ENCODE assay signal across 18 cellular contexts in the genomic region with DNA sequence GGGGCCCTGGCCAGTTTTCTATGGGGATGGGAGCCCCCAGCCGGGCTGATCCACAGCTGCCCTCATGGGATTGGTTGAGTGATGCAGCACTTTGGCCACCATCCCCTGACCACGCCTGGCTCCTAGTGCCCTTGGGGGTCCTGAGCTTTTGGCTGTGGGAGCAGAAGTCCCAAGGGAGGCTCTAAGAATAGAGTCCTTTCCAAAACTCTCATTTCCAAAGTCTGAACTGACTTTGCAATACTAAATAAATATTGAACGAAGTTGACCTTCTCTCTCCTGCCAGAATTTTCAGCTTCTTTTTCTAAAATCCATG.
"Had no signal": no experiment of that assay in that cellular context is flagged by ENCODE, and none has a peak within 500 bp of the region (broad histone marks: within the 10 kb centered on the region; RNA-seq: fewer than 3 reads in every experiment).

No MANE protein-coding gene starts in this region.

- H3K27me3 Mint-ChIP-seq: activated CD4-positive, alpha-beta T cell treated with anti-CD3 and anti-CD28 coated beads, Interleukin-2, amount 10 ng/mL, durations not matched to agents 24 days and 14 days; activated naive CD8-positive, alpha-beta T cell treated with anti-CD3 and anti-CD28 coated beads for 36 hours; T-helper 17 cell had no signal

- H3K4me3 Mint-ChIP-seq: activated B cell treated with CpG ODN at 0.5 μM for 24 hours; activated CD4-positive, alpha-beta T cell treated with anti-CD3 and anti-CD28 coated beads, Interleukin-2, amount 10 ng/mL, durations not matched to agents 24 days and 14 days; activated naive CD8-positive, alpha-beta T cell treated with anti-CD3 and anti-CD28 coated beads for 36 hours; activated T-helper 1 cell treated with anti-CD3 and anti-CD28 coated beads, Interleukin-12 subunit alpha, Interleukin-12 subunit beta, Interleukin-2, Interleukin-4 antibody, amounts not matched to agents 30 ng/mL and 10 ng/mL and 1 ng/mL, durations not matched to agents 14 hours and 24 hours and 36 hours; nephron; stimulated activated effector memory CD8-positive, alpha-beta T cell treated with anti-CD3 and anti-CD28 coated beads, Interleukin-12 subunit alpha, Interleukin-12 subunit beta, amount 100 ng/mL, for 72 hours; T-helper 17 cell had no signal

- H3K27ac Mint-ChIP-seq: activated B cell treated with CpG ODN at 0.5 μM for 24 hours; activated CD4-positive, alpha-beta T cell treated with anti-CD3 and anti-CD28 coated beads, Interleukin-2, amount 10 ng/mL, durations not matched to agents 24 days and 14 days; activated naive CD8-positive, alpha-beta T cell treated with anti-CD3 and anti-CD28 coated beads for 36 hours; activated T-helper 1 cell treated with anti-CD3 and anti-CD28 coated beads, Interleukin-12 subunit alpha, Interleukin-12 subunit beta, Interleukin-2, Interleukin-4 antibody, amounts not matched to agents 30 ng/mL and 10 ng/mL and 1 ng/mL, durations not matched to agents 14 hours and 24 hours and 36 hours; nephron; stimulated activated effector memory CD8-positive, alpha-beta T cell treated with anti-CD3 and anti-CD28 coated beads, Interleukin-12 subunit alpha, Interleukin-12 subunit beta, amount 100 ng/mL, for 72 hours; T-helper 17 cell had no signal

- H3K36me3 ChIP-seq: gastroesophageal sphincter, prostate gland, sigmoid colon, tibial nerve, vagina had no signal

- H3K9me3 ChIP-seq: gastroesophageal sphincter, prostate gland, sigmoid colon, vagina had no signal

- H3K9me3 Mint-ChIP-seq: activated CD4-positive, alpha-beta T cell treated with anti-CD3 and anti-CD28 coated beads, Interleukin-2, amount 10 ng/mL, durations not matched to agents 24 days and 14 days; activated naive CD8-positive, alpha-beta T cell treated with anti-CD3 and anti-CD28 coated beads for 36 hours; activated T-helper 1 cell treated with anti-CD3 and anti-CD28 coated beads, Interleukin-12 subunit alpha, Interleukin-12 subunit beta, Interleukin-2, Interleukin-4 antibody, amounts not matched to agents 30 ng/mL and 10 ng/mL and 1 ng/mL, durations not matched to agents 14 hours and 24 hours and 36 hours had no signal

- H3K36me3 Mint-ChIP-seq: stimulated activated effector memory CD8-positive, alpha-beta T cell treated with anti-CD3 and anti-CD28 coated beads, Interleukin-12 subunit alpha, Interleukin-12 subunit beta, amount 100 ng/mL, for 72 hours had no signal

- DNase-seq: activated B cell treated with CpG ODN at 0.5 μM for 24 hours; activated naive CD8-positive, alpha-beta T cell treated with anti-CD3 and anti-CD28 coated beads for 36 hours; amygdala; cerebellar nuclear complex; dorsolateral prefrontal cortex; erythroblast; mesenchymal stem cell; sigmoid colon; stimulated activated CD4-positive, alpha-beta T cell treated with anti-CD3 and anti-CD28 coated beads, Interleukin-2, amount 100 ng/mL, for 24 hours; T-helper 17 cell had no signal

- H3K27me3 ChIP-seq: gastroesophageal sphincter, sigmoid colon, tibial nerve, vagina had no signal

- H3K27ac ChIP-seq: prostate gland, sigmoid colon, vagina had no signal

- H3K4me1 ChIP-seq: prostate gland had no signal

- H3K4me1 Mint-ChIP-seq: activated B cell treated with CpG ODN at 0.5 μM for 24 hours; activated CD4-positive, alpha-beta T cell treated with anti-CD3 and anti-CD28 coated beads, Interleukin-2, amount 10 ng/mL, durations not matched to agents 24 days and 14 days; stimulated activated effector memory CD8-positive, alpha-beta T cell treated with anti-CD3 and anti-CD28 coated beads, Interleukin-12 subunit alpha, Interleukin-12 subunit beta, amount 100 ng/mL, for 72 hours; T-helper 17 cell had no signal

- H3K4me3 ChIP-seq: dorsolateral prefrontal cortex, gastroesophageal sphincter, prostate gland, sigmoid colon, tibial nerve, vagina had no signal

- ATAC-seq: gastroesophageal sphincter; stimulated activated effector memory CD8-positive, alpha-beta T cell treated with anti-CD3 and anti-CD28 coated beads, Interleukin-12 subunit alpha, Interleukin-12 subunit beta, amount 100 ng/mL, for 72 hours; T-helper 17 cell had no signal
